In the genomic region with DNA sequence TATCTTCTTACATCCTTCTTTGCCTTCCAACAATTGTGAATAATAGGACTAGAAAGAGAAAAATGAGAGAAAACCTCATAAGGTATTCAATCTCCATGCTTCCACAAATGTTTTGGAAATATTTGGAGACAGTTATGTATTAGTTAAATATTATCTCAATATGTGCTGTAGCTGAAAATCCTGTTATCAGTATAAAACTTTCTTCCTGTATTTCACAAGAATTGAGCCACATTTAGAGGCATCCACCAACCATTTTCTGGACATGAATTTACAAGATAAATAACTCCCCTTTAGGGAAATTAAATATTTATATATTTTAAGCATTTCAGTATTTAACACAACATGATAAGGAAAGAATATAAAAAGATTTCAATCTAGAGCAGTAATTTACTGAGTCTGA, we compare ENCODE assay signal across 30 cellular contexts.
"Had no signal": no experiment of that assay in that cellular context is flagged by ENCODE, and none has a peak within 500 bp of the region (broad histone marks: within the 10 kb centered on the region; RNA-seq: fewer than 3 reads in every experiment).

No MANE protein-coding gene starts in this region.

- H3K27me3 Mint-ChIP-seq: activated naive CD4-positive, alpha-beta T cell treated with anti-CD3 and anti-CD28 coated beads, Interleukin-2, amount 50 U/mL, for 24 hours; T-helper 17 cell had no signal

- H3K36me3 ChIP-seq: breast epithelium, MG63, Peyer's patch, SJSA1 had no signal

- ATAC-seq: activated CD4-positive, CD25-positive, alpha-beta regulatory T cell treated with anti-CD3 and anti-CD28 coated beads, Interleukin-2, amount 50 U/mL, for 24 hours; activated CD8-positive, alpha-beta T cell treated with anti-CD3 and anti-CD28 coated beads, Interleukin-2, amount 10 ng/mL, durations not matched to agents 7 days and 5 days; SK-N-SH treated with all-trans-retinoic acid at 6 μM for 48 hours; T-helper 17 cell had no signal

- H3K27me3 ChIP-seq: breast epithelium, MG63, Peyer's patch, SJSA1 had no signal

- H3K4me1 ChIP-seq: breast epithelium, Peyer's patch, SJSA1 had no signal

- H3K9me3 ChIP-seq: MG63, SJSA1 had no signal

- H3K4me3 Mint-ChIP-seq: activated CD8-positive, alpha-beta T cell treated with anti-CD3 and anti-CD28 coated beads, Interleukin-2, amount 10 ng/mL, durations not matched to agents 7 days and 5 days; activated naive CD4-positive, alpha-beta T cell treated with anti-CD3 and anti-CD28 coated beads, Interleukin-2, amount 50 U/mL, for 24 hours; activated T-helper 1 cell treated with anti-CD3 and anti-CD28 coated beads, Interleukin-12 subunit alpha, Interleukin-12 subunit beta, Interleukin-2, Interleukin-4 antibody, amounts not matched to agents 30 ng/mL and 10 ng/mL and 1 ng/mL, durations not matched to agents 14 hours and 24 hours and 36 hours; T-helper 17 cell had no signal

- H3K27ac ChIP-seq: breast epithelium, Peyer's patch, SJSA1 had no signal

- DNase-seq: activated CD4-positive, alpha-beta T cell treated with anti-CD3 and anti-CD28 coated beads for 48 hours; activated CD4-positive, alpha-beta T cell treated with anti-CD3 and anti-CD28 coated beads, Interleukin-2, amount 50 U/mL, for 4 hours; activated CD8-positive, alpha-beta memory T cell treated with anti-CD3 and anti-CD28 coated beads, Interleukin-2, amount 50 U/mL, for 48 hours; activated CD8-positive, alpha-beta T cell treated with anti-CD3 and anti-CD28 coated beads, Interleukin-2, amount 10 ng/mL, durations not matched to agents 7 days and 5 days; activated effector memory CD4-positive, alpha-beta T cell treated with Interleukin-2 at 50 U/mL for 16 hours; activated naive CD4-positive, alpha-beta T cell; activated T-cell treated with anti-CD3 and anti-CD28 coated beads, Interleukin-2, amount 50 U/mL, for 1 hour; amygdala; caudate nucleus; MG63; MV-4-11; NCI-H1092 treated with DMSO at 0.1 percent for 48 hours; NCI-H1417 treated with DMSO at 0.1 percent for 48 hours; NCI-H1694; NCI-H2029; NCI-H2107; NCI-H510A treated with DMSO at 0.1 percent for 48 hours; NCI-H69; NK-92 treated with Interleukin-12 subunit alpha and Interleukin-12 subunit beta, amount 100 ng/mL, for 24 hours; Peyer's patch; SHP77; T-helper 17 cell; T-helper 9 cell had no signal

- H3K4me3 ChIP-seq: breast epithelium, MG63, Peyer's patch, SJSA1 had no signal

- FAIRE-seq: TTC549 had no signal

- H3K4me1 Mint-ChIP-seq: T-helper 17 cell had no signal

- H3K27ac Mint-ChIP-seq: activated CD8-positive, alpha-beta T cell treated with anti-CD3 and anti-CD28 coated beads, Interleukin-2, amount 10 ng/mL, durations not matched to agents 7 days and 5 days; activated naive CD4-positive, alpha-beta T cell treated with anti-CD3 and anti-CD28 coated beads, Interleukin-2, amount 50 U/mL, for 24 hours; activated T-helper 1 cell treated with anti-CD3 and anti-CD28 coated beads, Interleukin-12 subunit alpha, Interleukin-12 subunit beta, Interleukin-2, Interleukin-4 antibody, amounts not matched to agents 30 ng/mL and 10 ng/mL and 1 ng/mL, durations not matched to agents 14 hours and 24 hours and 36 hours; T-helper 17 cell had no signal
